In the genomic region with DNA sequence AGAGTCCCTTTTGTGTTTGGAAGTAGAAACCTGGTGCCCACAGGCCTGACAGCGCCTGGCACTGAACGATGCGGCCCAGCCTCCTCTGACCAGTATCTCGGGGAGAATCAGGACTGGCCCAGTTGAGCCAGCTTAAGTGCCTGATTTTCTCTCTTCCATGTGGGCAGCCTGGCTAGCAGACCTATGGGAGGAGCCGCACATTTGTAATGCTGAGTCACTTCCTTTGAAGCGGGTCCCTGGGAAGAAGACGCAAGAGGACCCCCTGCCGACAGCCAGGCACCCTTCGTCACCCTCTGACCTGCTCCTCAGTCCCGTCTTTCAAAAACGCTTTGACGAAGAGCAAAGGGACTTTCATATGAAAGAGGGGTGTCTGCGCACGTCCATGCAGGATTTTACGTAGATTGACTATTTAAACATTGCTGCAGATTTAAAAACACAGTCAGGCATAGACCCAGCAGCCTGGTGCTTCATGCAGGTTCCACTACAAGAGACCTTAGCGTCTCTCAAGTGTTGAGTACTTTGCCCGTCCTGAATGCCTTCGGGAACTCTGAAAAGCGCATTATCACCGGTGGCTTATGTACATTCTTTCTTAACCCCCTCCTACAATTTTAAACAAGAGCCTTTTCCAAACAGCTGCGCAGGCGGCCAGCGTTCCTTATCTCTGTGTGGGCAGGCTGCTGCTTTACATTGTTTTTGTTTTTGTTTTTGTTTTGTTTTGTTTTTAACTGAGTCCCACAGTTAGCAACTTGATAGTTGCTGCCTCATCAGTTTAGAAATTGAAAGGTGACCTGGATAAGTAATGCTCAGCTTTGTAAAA, we compare ENCODE assay signal across 8 cellular contexts. TPM values are rescaled to one million over a fixed set of nuclear protein-coding genes. Genes with fewer than 3 reads are reported as not detected.
DNase-seq lines count a peak whose midpoint lies in the region; ATAC-seq and TF ChIP-seq lines count a peak whose summit lies in the region.

No MANE protein-coding gene starts in this region.

- peaks cover 13% of the 10 kb centered on the region for H3F3A ChIP-seq in smooth muscle cell (ENCODE audit: low read depth)

- H3K9me3 ChIP-seq in hepatocyte (ENCODE audit: low read depth), result no peaks in the 10 kb centered on the region
- no peaks in the 10 kb centered on the region for H3K9me3 ChIP-seq in smooth muscle cell (replicated peaks; ENCODE audit: low read depth)

- TF ChIP-seq CTCF in hepatocyte (IDR thresholded peaks at IDR 0.05; ENCODE audit: poor library complexity) (no peak), smooth muscle cell (IDR thresholded peaks at IDR 0.05; ENCODE audit: borderline replicate concordance, insufficient read depth, poor library complexity, severe bottlenecking) (no peak)

- H3K79me2 ChIP-seq in hepatocyte (peaks cover 85% of the 10 kb centered on the region), smooth muscle cell (ENCODE audit: low read depth) (peaks cover 61% of the 10 kb centered on the region)

- H3K4me2 ChIP-seq in hepatocyte (peak overlapping the region; percentile 74), smooth muscle cell (peak overlapping the region; percentile 78)

- no peak for ATAC-seq in HG03460 (IDR thresholded peaks at IDR 0.05; ENCODE audit: unreplicated experiment)

- H3K4me3 ChIP-seq in hepatocyte (peak overlapping the region; percentile 17), smooth muscle cell (peak overlapping the region; percentile 35)

- H3K36me3 ChIP-seq in hepatocyte (replicated peaks; ENCODE audit: insufficient read depth, low read depth) (no peaks in the 10 kb centered on the region), smooth muscle cell (ENCODE audit: low read depth) (no peaks in the 10 kb centered on the region)

- peak overlapping the region; percentile 81 for H3K27ac ChIP-seq in hepatocyte
- H3K27ac ChIP-seq in smooth muscle cell (ENCODE audit: low read depth), result peak overlapping the region; percentile 90

- no peaks in the 10 kb centered on the region for H3K9me2 ChIP-seq in hepatocyte (replicated peaks; ENCODE audit: insufficient read depth)

- no peaks in the 10 kb centered on the region for H4K20me1 ChIP-seq in hepatocyte (ENCODE audit: insufficient read depth, poor library complexity, severe bottlenecking)
- peaks cover 13% of the 10 kb centered on the region for H4K20me1 ChIP-seq in smooth muscle cell (ENCODE audit: low read depth)

- peak overlapping the region; percentile 56 for H3K9ac ChIP-seq in smooth muscle cell (ENCODE audit: low read depth)

- H3K4me1 ChIP-seq in hepatocyte (ENCODE audit: insufficient read depth) (peaks cover 35% of the 10 kb centered on the region), smooth muscle cell (ENCODE audit: low read depth) (peaks cover 17% of the 10 kb centered on the region)

- WGBS in hepatocyte (ENCODE audit: low lambda C conversion rate, missing lambda C conversion rate), result 16% methylated on average over 23 of the region's 23 CpGs
- WGBS in smooth muscle cell (ENCODE audit: low lambda C conversion rate), result 6% methylated on average over 23 of the region's 23 CpGs

- DNase-seq in GM04503 (ENCODE audit: low read depth) (peak; percentile 54), NCI-H69 (lab: John Stamatoyannopoulos, UW) (peak; percentile 41), amniotic stem cell (lab: John Stamatoyannopoulos, UW) (peak; percentile 34), hepatocyte (ENCODE audit: low spot score) (peak; percentile 75), smooth muscle cell (lab: John Stamatoyannopoulos, UW; ENCODE audit: unreplicated experiment) (peak; percentile 10), iPS-NIHi11 (ENCODE audit: low spot score) (no peak), NAMALWA (ENCODE audit: low spot score) (no peak)

- H3K27me3 ChIP-seq in hepatocyte, result no peaks in the 10 kb centered on the region
- H3K27me3 ChIP-seq in smooth muscle cell (ENCODE audit: low read depth), result no peaks in the 10 kb centered on the region

- no peak overlapping the region for H2AFZ ChIP-seq in hepatocyte
- no peak overlapping the region for H2AFZ ChIP-seq in smooth muscle cell (ENCODE audit: low read depth)

RNA-seq across cellular contexts. Expression of gene AP5Z1, which starts 36.5 kb away (rescaled TPM):
- 30.5 and 33.9 TPM in 2 replicates for total RNA-seq in hepatocyte
- polyA plus RNA-seq in hepatocyte, result 60.3 and 76.9 TPM in 2 replicates
- total RNA-seq in smooth muscle cell, result 16.6 and 24.6 TPM in 2 replicates
- 37.6 and 48.2 TPM in 2 replicates for polyA plus RNA-seq in smooth muscle cell

RNA-seq across cellular contexts. Expression of gene FOXK1, which starts 56.8 kb away (rescaled TPM):
- total RNA-seq in hepatocyte, result 13.3 and 17.8 TPM in 2 replicates
- 7.8 and 8.3 TPM in 2 replicates for polyA plus RNA-seq in hepatocyte
- total RNA-seq in smooth muscle cell, result 10.4 and 11.6 TPM in 2 replicates
- 6.0 and 8.5 TPM in 2 replicates for polyA plus RNA-seq in smooth muscle cell

Comparison
In these comparisons a context has a peak if more than half of its experiments do, and no peak if none do; other contexts are left out.
1. DNase-seq: peak in GM04503 (single experiment), NCI-H69 (single experiment), amniotic stem cell (single experiment), hepatocyte (single experiment) and smooth muscle cell (single experiment); none in iPS-NIHi11 (single experiment) and NAMALWA (single experiment).